1 cellular context compared by ENCODE assay signal in genomic region chr20:57390604-57391438, GRCh38.
TF ChIP-seq lines count a peak whose summit lies in the region.

TSS of gene RBM38 (plus strand) at chr20:57391396. CDS start at chr20:57391582, 186 bp downstream.

TF ChIP-seq in K562, 482 proteins besides CTCF, POLR2A, EP300 and RAD21 (continued from another document and continues in another):
- peak in 1 of 2 experiments; percentile 40; a peak in 1 of 4 replicates for TF ChIP-seq SIN3A (IDR thresholded peaks at IDR 0.05; ENCODE audit: borderline replicate concordance in 2 of 2, control insufficient read depth in 1 of 2, low read depth in 2 of 2, low read length in 2 of 2)
- TF ChIP-seq RBM22 (IDR thresholded peaks at IDR 0.05; ENCODE audit: low read depth, low read length, poor library complexity, severe bottlenecking), result no peak
- TF ChIP-seq ZC3H4 (CRISPR knock-in tag; IDR thresholded peaks at IDR 0.05; ENCODE audit: borderline replicate concordance), result no peak
- no peak for TF ChIP-seq CBFA2T2 (conservative IDR thresholded peaks at IDR 0.05)
- 0 out of 2 replicates have a peak, but pooled peaks have one; percentile 33 for TF ChIP-seq THRB (CRISPR knock-in tag; conservative IDR thresholded peaks at IDR 0.05)
- peak; percentile 69 for TF ChIP-seq MAX (CRISPR knock-in tag; IDR thresholded peaks at IDR 0.05)
- no peak for TF ChIP-seq JUNB (CRISPR knock-in tag; conservative IDR thresholded peaks at IDR 0.05)
- TF ChIP-seq CXXC5 (CRISPR knock-in tag; IDR thresholded peaks at IDR 0.05), result peak; percentile 63
- TF ChIP-seq ZKSCAN1 (IDR thresholded peaks at IDR 0.05; ENCODE audit: low read depth, low read length), result no peak
- TF ChIP-seq ATF1 (CRISPR knock-in tag; IDR thresholded peaks at IDR 0.05), result no peak
- TF ChIP-seq ATF1 (tag; IDR thresholded peaks at IDR 0.05), result peak; percentile 46
- TF ChIP-seq BRCA1 (IDR thresholded peaks at IDR 0.05), result no peak
- no peak for TF ChIP-seq BRCA1 (CRISPR knock-in tag; IDR thresholded peaks at IDR 0.05)
- TF ChIP-seq PML (IDR thresholded peaks at IDR 0.05; ENCODE audit: low read length), result no peak
- TF ChIP-seq CREB3 (tag; conservative IDR thresholded peaks at IDR 0.05; ENCODE audit: low read depth), result no peak
- no peak for TF ChIP-seq SAFB (IDR thresholded peaks at IDR 0.05; ENCODE audit: borderline replicate concordance, low read depth, low read length)
- TF ChIP-seq ZNF668 (CRISPR knock-in tag; IDR thresholded peaks at IDR 0.05), result no peak
- no peak for TF ChIP-seq FUS (optimal IDR thresholded peaks at IDR 0.05; ENCODE audit: low read depth, low read length)
- no peak for TF ChIP-seq MAFF (IDR thresholded peaks at IDR 0.05; ENCODE audit: low read length)
- TF ChIP-seq CHD1 (IDR thresholded peaks at IDR 0.05; ENCODE audit: low read length), result no peak
- TF ChIP-seq HOXB6 (CRISPR knock-in tag; IDR thresholded peaks at IDR 0.05; ENCODE audit: borderline replicate concordance), result no peak
- no peak for TF ChIP-seq LCOR (CRISPR knock-in tag; IDR thresholded peaks at IDR 0.05)
- no peak for TF ChIP-seq ZNF263 (CRISPR knock-in tag; IDR thresholded peaks at IDR 0.05; ENCODE audit: borderline replicate concordance)
- TF ChIP-seq TEAD4 (IDR thresholded peaks at IDR 0.05; ENCODE audit: low read length), result no peak
- TF ChIP-seq TEAD4 (CRISPR knock-in tag; IDR thresholded peaks at IDR 0.05; ENCODE audit: borderline replicate concordance), result no peak
- TF ChIP-seq RBBP5 (IDR thresholded peaks at IDR 0.05; ENCODE audit: borderline replicate concordance, insufficient read depth, low read length, poor library complexity, severe bottlenecking), result peak; percentile 30
- no peak for TF ChIP-seq ZNF717 (CRISPR knock-in tag; IDR thresholded peaks at IDR 0.05)
- TF ChIP-seq SMAD3 (CRISPR knock-in tag; conservative IDR thresholded peaks at IDR 0.05), result no peak
- peak in 1 of 2 experiments; percentile 28; a peak in 1 of 4 replicates for TF ChIP-seq TRIM24 (IDR thresholded peaks at IDR 0.05)
- TF ChIP-seq ZNF79 (CRISPR knock-in tag; IDR thresholded peaks at IDR 0.05; ENCODE audit: low read depth), result no peak
- TF ChIP-seq HNRNPL (IDR thresholded peaks at IDR 0.05; ENCODE audit: low read depth, low read length), result no peak
- no peak for TF ChIP-seq NFE2L1 (tag; IDR thresholded peaks at IDR 0.05; ENCODE audit: borderline replicate concordance, low read depth)
- TF ChIP-seq NR0B1 (IDR thresholded peaks at IDR 0.05; ENCODE audit: partially characterized antibody), result no peak
- TF ChIP-seq TCF15 (CRISPR knock-in tag; IDR thresholded peaks at IDR 0.05), result no peak
- peak; percentile 67 for TF ChIP-seq ZFX (CRISPR knock-in tag; IDR thresholded peaks at IDR 0.05)
- TF ChIP-seq MCM5 (IDR thresholded peaks at IDR 0.05; ENCODE audit: low read depth), result no peak
- peak; percentile 71 for TF ChIP-seq BRD9 (IDR thresholded peaks at IDR 0.05; ENCODE audit: low read depth, partially characterized antibody)
- TF ChIP-seq ZNF212 (CRISPR knock-in tag; IDR thresholded peaks at IDR 0.05), result no peak
- TF ChIP-seq GABPA (tag; conservative IDR thresholded peaks at IDR 0.05; ENCODE audit: low read depth), result no peak
- no peak for TF ChIP-seq GATA2 (CRISPR knock-in tag; IDR thresholded peaks at IDR 0.05)
- TF ChIP-seq SMAD2 (IDR thresholded peaks at IDR 0.05; ENCODE audit: low read depth, low read length), result no peak
- peak; percentile 48; the same call in 1 of the 2 replicates for TF ChIP-seq DPF2 (IDR thresholded peaks at IDR 0.05)
- no peak for TF ChIP-seq MEF2D (tag; conservative IDR thresholded peaks at IDR 0.05; ENCODE audit: low read depth)
- 0 out of 2 replicates have a peak, but pooled peaks have one; percentile 22 for TF ChIP-seq E2F1 (CRISPR knock-in tag; IDR thresholded peaks at IDR 0.05)
- TF ChIP-seq BCL6 (CRISPR knock-in tag; IDR thresholded peaks at IDR 0.05), result no peak
- no peak for TF ChIP-seq CBX5 (IDR thresholded peaks at IDR 0.05; ENCODE audit: borderline replicate concordance, low read depth)
- TF ChIP-seq HDAC2 (IDR thresholded peaks at IDR 0.05), result peak; percentile 32; the same call in 1 of the 2 replicates
- no peak for TF ChIP-seq CEBPB (tag; IDR thresholded peaks at IDR 0.05)
- no peak for TF ChIP-seq ZKSCAN3 (CRISPR knock-in tag; IDR thresholded peaks at IDR 0.05)
- TF ChIP-seq CREM (IDR thresholded peaks at IDR 0.05; ENCODE audit: low read depth), result peak; percentile 37; the same call in 1 of the 2 replicates
- TF ChIP-seq U2AF1 (optimal IDR thresholded peaks at IDR 0.05; ENCODE audit: low read depth, low read length), result no peak
- no peak for TF ChIP-seq ZNF740 (CRISPR knock-in tag; IDR thresholded peaks at IDR 0.05)
- no peak; a peak in 1 of 4 replicates for TF ChIP-seq ZNF740 (tag; IDR thresholded peaks at IDR 0.05)
- peak; percentile 76 for TF ChIP-seq CCNT2 (IDR thresholded peaks at IDR 0.05; ENCODE audit: borderline replicate concordance, extremely low read depth, insufficient read length, low read depth, low read length)
- 0 out of 4 replicates have a peak, but pooled peaks of 1 of the 2 experiments have one; percentile 10 for TF ChIP-seq SRF (CRISPR knock-in tag; IDR thresholded peaks at IDR 0.05)
- 0 out of 4 replicates have a peak, but pooled peaks of 1 of the 2 experiments have one; percentile 19 for TF ChIP-seq TEAD1 (CRISPR knock-in tag; IDR thresholded peaks at IDR 0.05)
- no peak for TF ChIP-seq TGIF2 (CRISPR knock-in tag; IDR thresholded peaks at IDR 0.05)
- no peak for TF ChIP-seq ZBTB1 (CRISPR knock-in tag; IDR thresholded peaks at IDR 0.05; ENCODE audit: borderline replicate concordance, low read depth)
- no peak for TF ChIP-seq CBX2 (IDR thresholded peaks at IDR 0.05; ENCODE audit: insufficient read depth, low read length, poor library complexity, severe bottlenecking)
- TF ChIP-seq DEAF1 (CRISPR knock-in tag; IDR thresholded peaks at IDR 0.05), result peak; percentile 22; the same call in 1 of the 2 replicates
- TF ChIP-seq CBX3 (IDR thresholded peaks at IDR 0.05; ENCODE audit: borderline replicate concordance in 1 of 2, low read length in 2 of 2), result no peak
- no peak for TF ChIP-seq ZNF551 (CRISPR knock-in tag; IDR thresholded peaks at IDR 0.05)
- TF ChIP-seq ZBTB7A (IDR thresholded peaks at IDR 0.05; ENCODE audit: borderline replicate concordance, control insufficient read depth, low read depth, low read length), result peak; percentile 87
- peak; percentile 48; the same call in 1 of the 2 replicates for TF ChIP-seq ESRRA (IDR thresholded peaks at IDR 0.05; ENCODE audit: borderline replicate concordance, low read depth)
- TF ChIP-seq HNRNPH1 (optimal IDR thresholded peaks at IDR 0.05; ENCODE audit: low read depth, low read length), result no peak
- TF ChIP-seq ZNF584 (CRISPR knock-in tag; IDR thresholded peaks at IDR 0.05; ENCODE audit: low read depth), result no peak
- no peak for TF ChIP-seq ARID3A (IDR thresholded peaks at IDR 0.05; ENCODE audit: borderline replicate concordance, low read depth, low read length)
- TF ChIP-seq KLF6 (CRISPR knock-in tag; IDR thresholded peaks at IDR 0.05; ENCODE audit: borderline replicate concordance), result no peak
- TF ChIP-seq SIX5 (IDR thresholded peaks at IDR 0.05; ENCODE audit: borderline replicate concordance in 1 of 2, insufficient read depth in 1 of 2, low read depth in 1 of 2, low read length in 2 of 2), result peak in 1 of 2 experiments; percentile 47; a peak in 1 of 4 replicates
- TF ChIP-seq SMARCA4 (IDR thresholded peaks at IDR 0.05), result no peak
- TF ChIP-seq HIVEP1 (CRISPR knock-in tag; IDR thresholded peaks at IDR 0.05), result no peak
